Comparison of ENCODE assay signal across 1 cellular context in genomic region chr9:134328341-134328840, GRCh38.
TF ChIP-seq lines count a peak whose summit lies in the region.

No MANE protein-coding gene starts in this region.

TF ChIP-seq in HepG2, 621 proteins besides CTCF, POLR2A, EP300 and RAD21 (continued from another document and continues in another):
- no peak for TF ChIP-seq ZNF597 (CRISPR knock-in tag; IDR thresholded peaks at IDR 0.05)
- no peak for TF ChIP-seq ZNF337 (CRISPR knock-in tag; IDR thresholded peaks at IDR 0.05; ENCODE audit: borderline replicate concordance, low read depth)
- TF ChIP-seq SP5 (CRISPR knock-in tag; IDR thresholded peaks at IDR 0.05; ENCODE audit: borderline replicate concordance, low read depth): peak; percentile 57; the same call in 1 of the 2 replicates
- TF ChIP-seq ZNF263 (CRISPR knock-in tag; IDR thresholded peaks at IDR 0.05): no peak; the same call in 1 of the 2 replicates
- TF ChIP-seq, protein P1, sequence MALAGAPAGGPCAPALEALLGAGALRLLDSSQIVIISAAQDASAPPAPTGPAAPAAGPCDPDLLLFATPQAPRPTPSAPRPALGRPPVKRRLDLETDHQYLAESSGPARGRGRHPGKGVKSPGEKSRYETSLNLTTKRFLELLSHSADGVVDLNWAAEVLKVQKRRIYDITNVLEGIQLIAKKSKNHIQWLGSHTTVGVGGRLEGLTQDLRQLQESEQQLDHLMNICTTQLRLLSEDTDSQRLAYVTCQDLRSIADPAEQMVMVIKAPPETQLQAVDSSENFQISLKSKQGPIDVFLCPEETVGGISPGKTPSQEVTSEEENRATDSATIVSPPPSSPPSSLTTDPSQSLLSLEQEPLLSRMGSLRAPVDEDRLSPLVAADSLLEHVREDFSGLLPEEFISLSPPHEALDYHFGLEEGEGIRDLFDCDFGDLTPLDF (CRISPR knock-in tag; IDR thresholded peaks at IDR 0.05): no peak
- no peak for TF ChIP-seq TAF15 (IDR thresholded peaks at IDR 0.05; ENCODE audit: low read depth, low read length, poor library complexity, severe bottlenecking)
- TF ChIP-seq FIP1L1 (IDR thresholded peaks at IDR 0.05; ENCODE audit: borderline replicate concordance, insufficient read depth, low read depth, low read length): no peak
- no peak for TF ChIP-seq RELA (CRISPR knock-in tag; IDR thresholded peaks at IDR 0.05)
- no peak for TF ChIP-seq ZNF382 (CRISPR knock-in tag; IDR thresholded peaks at IDR 0.05; ENCODE audit: borderline replicate concordance)
- TF ChIP-seq ZNF326 (CRISPR knock-in tag; IDR thresholded peaks at IDR 0.05; ENCODE audit: borderline replicate concordance): no peak
- TF ChIP-seq SP140L (CRISPR knock-in tag; IDR thresholded peaks at IDR 0.05; ENCODE audit: borderline replicate concordance): 0 out of 2 replicates have a peak, but pooled peaks have one; percentile 64
- TF ChIP-seq EZH2 (conservative IDR thresholded peaks at IDR 0.05; ENCODE audit: low read depth, low read length): no peak
- no peak; the same call in 1 of the 2 replicates for TF ChIP-seq ZNF253 (CRISPR knock-in tag; IDR thresholded peaks at IDR 0.05; ENCODE audit: borderline replicate concordance)
- TF ChIP-seq IKZF1 (IDR thresholded peaks at IDR 0.05): no peak
- no peak for TF ChIP-seq SRSF4 (IDR thresholded peaks at IDR 0.05; ENCODE audit: low read depth, low read length, poor library complexity, severe bottlenecking)
- TF ChIP-seq JUNB (CRISPR knock-in tag; IDR thresholded peaks at IDR 0.05; ENCODE audit: borderline replicate concordance): no peak
- TF ChIP-seq HOXA3 (CRISPR knock-in tag; IDR thresholded peaks at IDR 0.05): peak; percentile 11; the same call in 1 of the 2 replicates
- TF ChIP-seq, protein P2, sequence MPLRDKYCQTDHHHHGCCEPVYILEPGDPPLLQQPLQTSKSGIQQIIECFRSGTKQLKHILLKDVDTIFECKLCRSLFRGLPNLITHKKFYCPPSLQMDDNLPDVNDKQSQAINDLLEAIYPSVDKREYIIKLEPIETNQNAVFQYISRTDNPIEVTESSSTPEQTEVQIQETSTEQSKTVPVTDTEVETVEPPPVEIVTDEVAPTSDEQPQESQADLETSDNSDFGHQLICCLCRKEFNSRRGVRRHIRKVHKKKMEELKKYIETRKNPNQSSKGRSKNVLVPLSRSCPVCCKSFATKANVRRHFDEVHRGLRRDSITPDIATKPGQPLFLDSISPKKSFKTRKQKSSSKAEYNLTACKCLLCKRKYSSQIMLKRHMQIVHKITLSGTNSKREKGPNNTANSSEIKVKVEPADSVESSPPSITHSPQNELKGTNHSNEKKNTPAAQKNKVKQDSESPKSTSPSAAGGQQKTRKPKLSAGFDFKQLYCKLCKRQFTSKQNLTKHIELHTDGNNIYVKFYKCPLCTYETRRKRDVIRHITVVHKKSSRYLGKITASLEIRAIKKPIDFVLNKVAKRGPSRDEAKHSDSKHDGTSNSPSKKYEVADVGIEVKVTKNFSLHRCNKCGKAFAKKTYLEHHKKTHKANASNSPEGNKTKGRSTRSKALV (CRISPR knock-in tag; IDR thresholded peaks at IDR 0.05): no peak; the same call in 1 of the 2 replicates
- TF ChIP-seq RERE (CRISPR knock-in tag; IDR thresholded peaks at IDR 0.05; ENCODE audit: low read depth): peak; percentile 1; the same call in 1 of the 2 replicates
- no peak for TF ChIP-seq TEAD2 (CRISPR knock-in tag; IDR thresholded peaks at IDR 0.05)
- TF ChIP-seq ZNF652 (CRISPR knock-in tag; IDR thresholded peaks at IDR 0.05; ENCODE audit: borderline replicate concordance, low read depth): no peak
- TF ChIP-seq CENPBD1 (CRISPR knock-in tag; IDR thresholded peaks at IDR 0.05; ENCODE audit: borderline replicate concordance, low read depth): no peak
- no peak for TF ChIP-seq ZNF737 (CRISPR knock-in tag; IDR thresholded peaks at IDR 0.05; ENCODE audit: borderline replicate concordance)
- TF ChIP-seq, protein P3, sequence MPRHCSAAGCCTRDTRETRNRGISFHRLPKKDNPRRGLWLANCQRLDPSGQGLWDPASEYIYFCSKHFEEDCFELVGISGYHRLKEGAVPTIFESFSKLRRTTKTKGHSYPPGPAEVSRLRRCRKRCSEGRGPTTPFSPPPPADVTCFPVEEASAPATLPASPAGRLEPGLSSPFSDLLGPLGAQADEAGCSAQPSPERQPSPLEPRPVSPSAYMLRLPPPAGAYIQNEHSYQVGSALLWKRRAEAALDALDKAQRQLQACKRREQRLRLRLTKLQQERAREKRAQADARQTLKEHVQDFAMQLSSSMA (CRISPR knock-in tag; IDR thresholded peaks at IDR 0.05): peak; percentile 75; the same call in 1 of the 2 replicates
- no peak for TF ChIP-seq IRF1 (CRISPR knock-in tag; IDR thresholded peaks at IDR 0.05; ENCODE audit: low read depth)
- TF ChIP-seq HNRNPL (IDR thresholded peaks at IDR 0.05; ENCODE audit: low read depth, low read length): peak; percentile 5; the same call in 1 of the 2 replicates
- TF ChIP-seq ZEB1 (IDR thresholded peaks at IDR 0.05; ENCODE audit: insufficient replicate concordance, low read depth): no peak
- no peak for TF ChIP-seq NR2F1 (CRISPR knock-in tag; IDR thresholded peaks at IDR 0.05)
- no peak for TF ChIP-seq MED13 (CRISPR knock-in tag; IDR thresholded peaks at IDR 0.05)
- no peak for TF ChIP-seq SPEN (CRISPR knock-in tag; IDR thresholded peaks at IDR 0.05; ENCODE audit: low read depth)
- TF ChIP-seq PAF1 (CRISPR knock-in tag; IDR thresholded peaks at IDR 0.05): no peak
- TF ChIP-seq AKAP8 (CRISPR knock-in tag; IDR thresholded peaks at IDR 0.05): no peak
- no peak for TF ChIP-seq ZNF3 (CRISPR knock-in tag; IDR thresholded peaks at IDR 0.05)
- TF ChIP-seq SP2 (CRISPR knock-in tag; IDR thresholded peaks at IDR 0.05): no peak
- no peak for TF ChIP-seq ZNF160 (CRISPR knock-in tag; IDR thresholded peaks at IDR 0.05)
- no peak for TF ChIP-seq FOXP1 (IDR thresholded peaks at IDR 0.05)
- peak; percentile 51; the same call in 1 of the 2 replicates for TF ChIP-seq FOXP1 (CRISPR knock-in tag; IDR thresholded peaks at IDR 0.05)
- TF ChIP-seq SMC3 (IDR thresholded peaks at IDR 0.05; ENCODE audit: low read length): no peak
- no peak for TF ChIP-seq AHR (CRISPR knock-in tag; IDR thresholded peaks at IDR 0.05)
- no peak for TF ChIP-seq TBP (CRISPR knock-in tag; IDR thresholded peaks at IDR 0.05)
- TF ChIP-seq RFX1 (IDR thresholded peaks at IDR 0.05): no peak
- no peak for TF ChIP-seq SSRP1 (CRISPR knock-in tag; IDR thresholded peaks at IDR 0.05)
- no peak for TF ChIP-seq DNMT3B (CRISPR knock-in tag; conservative IDR thresholded peaks at IDR 0.05)
- TF ChIP-seq, protein P4, sequence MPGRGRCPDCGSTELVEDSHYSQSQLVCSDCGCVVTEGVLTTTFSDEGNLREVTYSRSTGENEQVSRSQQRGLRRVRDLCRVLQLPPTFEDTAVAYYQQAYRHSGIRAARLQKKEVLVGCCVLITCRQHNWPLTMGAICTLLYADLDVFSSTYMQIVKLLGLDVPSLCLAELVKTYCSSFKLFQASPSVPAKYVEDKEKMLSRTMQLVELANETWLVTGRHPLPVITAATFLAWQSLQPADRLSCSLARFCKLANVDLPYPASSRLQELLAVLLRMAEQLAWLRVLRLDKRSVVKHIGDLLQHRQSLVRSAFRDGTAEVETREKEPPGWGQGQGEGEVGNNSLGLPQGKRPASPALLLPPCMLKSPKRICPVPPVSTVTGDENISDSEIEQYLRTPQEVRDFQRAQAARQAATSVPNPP (CRISPR knock-in tag; IDR thresholded peaks at IDR 0.05): 0 out of 2 replicates have a peak, but pooled peaks have one; percentile 22
- no peak for TF ChIP-seq ZSCAN12 (CRISPR knock-in tag; IDR thresholded peaks at IDR 0.05)
- TF ChIP-seq MEIS1 (CRISPR knock-in tag; IDR thresholded peaks at IDR 0.05; ENCODE audit: borderline replicate concordance): 0 out of 2 replicates have a peak, but pooled peaks have one; percentile 12
- TF ChIP-seq ZNF280B (CRISPR knock-in tag; IDR thresholded peaks at IDR 0.05; ENCODE audit: borderline replicate concordance): no peak
- TF ChIP-seq U2AF1 (optimal IDR thresholded peaks at IDR 0.05; ENCODE audit: low read depth, low read length): no peak
- no peak for TF ChIP-seq ZSCAN20 (CRISPR knock-in tag; IDR thresholded peaks at IDR 0.05; ENCODE audit: borderline replicate concordance)
- peak; percentile 14; the same call in 1 of the 2 replicates for TF ChIP-seq HIC2 (CRISPR knock-in tag; IDR thresholded peaks at IDR 0.05; ENCODE audit: low read depth)
- no peak for TF ChIP-seq ZZZ3 (CRISPR knock-in tag; IDR thresholded peaks at IDR 0.05; ENCODE audit: borderline replicate concordance)
- no peak for TF ChIP-seq ZNF773 (CRISPR knock-in tag; IDR thresholded peaks at IDR 0.05; ENCODE audit: borderline replicate concordance)
- TF ChIP-seq ZNF17 (CRISPR knock-in tag; IDR thresholded peaks at IDR 0.05): no peak
- TF ChIP-seq BCL6 (CRISPR knock-in tag; IDR thresholded peaks at IDR 0.05): 0 out of 2 replicates have a peak, but pooled peaks have one; percentile 32
- no peak for TF ChIP-seq KDM2A (CRISPR knock-in tag; IDR thresholded peaks at IDR 0.05; ENCODE audit: borderline replicate concordance, low read depth)
